Comparison of ENCODE assay signal across 1 cellular context in the genomic region with DNA sequence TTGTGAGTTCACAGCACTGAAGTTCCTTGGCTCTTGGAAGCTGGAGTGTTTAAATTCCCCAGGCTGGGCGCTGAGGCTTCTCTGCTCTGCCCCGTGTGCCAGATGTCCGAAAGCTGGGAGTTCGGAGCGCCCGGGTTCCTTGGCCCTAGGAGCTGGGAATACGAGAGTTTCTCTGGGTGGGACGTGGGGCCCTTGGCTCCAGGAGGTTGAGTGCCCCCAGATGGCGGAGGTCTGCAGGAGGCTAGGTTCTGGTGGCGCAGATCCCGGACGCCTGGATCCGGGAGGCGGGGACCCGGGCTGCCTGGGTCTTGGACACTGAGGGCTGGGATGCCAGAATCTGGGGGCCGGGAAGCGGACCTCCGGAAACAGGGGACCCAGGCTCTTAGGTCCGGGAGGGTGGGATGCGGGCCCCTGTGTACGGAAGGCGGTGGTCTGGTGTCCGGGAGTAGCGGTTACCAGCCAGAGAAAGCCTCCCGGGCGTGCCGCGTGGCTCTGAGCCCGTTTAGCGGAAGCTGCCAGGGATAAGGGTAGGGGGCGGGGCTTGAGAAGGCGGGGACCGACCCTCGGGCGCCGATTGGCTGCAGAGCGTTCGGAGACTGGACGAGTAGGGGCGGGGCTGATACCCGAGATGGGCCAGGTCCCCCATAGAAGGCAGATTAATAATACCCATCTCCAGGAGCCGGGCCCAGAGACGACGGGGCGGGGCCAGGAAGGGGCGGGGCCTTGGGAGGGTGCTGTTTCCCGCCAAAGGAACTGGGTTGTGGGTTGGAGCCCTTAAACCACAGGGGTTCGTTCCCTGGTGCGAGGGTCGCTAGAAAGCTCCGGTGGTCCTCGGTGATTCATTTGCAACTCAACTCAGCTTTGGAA.
TF ChIP-seq lines count a peak whose summit lies in the region.

SLC1A5 (minus strand) TSS at position 494 of the 867 bp plus-strand sequence. CDS start 629 bp downstream, outside the sequence.

TF ChIP-seq in HepG2, 621 proteins besides CTCF, POLR2A, EP300 and RAD21 (continued from another document and continues in another):
- TF ChIP-seq ZNF282 (IDR thresholded peaks at IDR 0.05; ENCODE audit: partially characterized antibody), result no peak
- TF ChIP-seq ZNF616 (CRISPR knock-in tag; IDR thresholded peaks at IDR 0.05; ENCODE audit: low read depth), result 0 out of 2 replicates have a peak, but pooled peaks have one; percentile 60
- TF ChIP-seq ZNF460 (CRISPR knock-in tag; IDR thresholded peaks at IDR 0.05; ENCODE audit: borderline replicate concordance), result no peak
- TF ChIP-seq NFYC (CRISPR knock-in tag; IDR thresholded peaks at IDR 0.05), result peak; percentile 78
- no peak for TF ChIP-seq TRIM22 (IDR thresholded peaks at IDR 0.05)
- no peak for TF ChIP-seq SUZ12 (IDR thresholded peaks at IDR 0.05; ENCODE audit: low read depth, low read length)
- no peak for TF ChIP-seq JUNB (CRISPR knock-in tag; IDR thresholded peaks at IDR 0.05; ENCODE audit: borderline replicate concordance)
- TF ChIP-seq ZNF274 (CRISPR knock-in tag; IDR thresholded peaks at IDR 0.05), result peak; percentile 66; the same call in 1 of the 2 replicates
- no peak for TF ChIP-seq ARNT (IDR thresholded peaks at IDR 0.05)
- TF ChIP-seq ZNF343 (CRISPR knock-in tag; IDR thresholded peaks at IDR 0.05), result 0 out of 2 replicates have a peak, but pooled peaks have one; percentile 70
- TF ChIP-seq ZNF646 (CRISPR knock-in tag; IDR thresholded peaks at IDR 0.05), result no peak
- 0 out of 2 replicates have a peak, but pooled peaks have one; percentile 83 for TF ChIP-seq RNF219 (CRISPR knock-in tag; IDR thresholded peaks at IDR 0.05)
- TF ChIP-seq, protein P1, sequence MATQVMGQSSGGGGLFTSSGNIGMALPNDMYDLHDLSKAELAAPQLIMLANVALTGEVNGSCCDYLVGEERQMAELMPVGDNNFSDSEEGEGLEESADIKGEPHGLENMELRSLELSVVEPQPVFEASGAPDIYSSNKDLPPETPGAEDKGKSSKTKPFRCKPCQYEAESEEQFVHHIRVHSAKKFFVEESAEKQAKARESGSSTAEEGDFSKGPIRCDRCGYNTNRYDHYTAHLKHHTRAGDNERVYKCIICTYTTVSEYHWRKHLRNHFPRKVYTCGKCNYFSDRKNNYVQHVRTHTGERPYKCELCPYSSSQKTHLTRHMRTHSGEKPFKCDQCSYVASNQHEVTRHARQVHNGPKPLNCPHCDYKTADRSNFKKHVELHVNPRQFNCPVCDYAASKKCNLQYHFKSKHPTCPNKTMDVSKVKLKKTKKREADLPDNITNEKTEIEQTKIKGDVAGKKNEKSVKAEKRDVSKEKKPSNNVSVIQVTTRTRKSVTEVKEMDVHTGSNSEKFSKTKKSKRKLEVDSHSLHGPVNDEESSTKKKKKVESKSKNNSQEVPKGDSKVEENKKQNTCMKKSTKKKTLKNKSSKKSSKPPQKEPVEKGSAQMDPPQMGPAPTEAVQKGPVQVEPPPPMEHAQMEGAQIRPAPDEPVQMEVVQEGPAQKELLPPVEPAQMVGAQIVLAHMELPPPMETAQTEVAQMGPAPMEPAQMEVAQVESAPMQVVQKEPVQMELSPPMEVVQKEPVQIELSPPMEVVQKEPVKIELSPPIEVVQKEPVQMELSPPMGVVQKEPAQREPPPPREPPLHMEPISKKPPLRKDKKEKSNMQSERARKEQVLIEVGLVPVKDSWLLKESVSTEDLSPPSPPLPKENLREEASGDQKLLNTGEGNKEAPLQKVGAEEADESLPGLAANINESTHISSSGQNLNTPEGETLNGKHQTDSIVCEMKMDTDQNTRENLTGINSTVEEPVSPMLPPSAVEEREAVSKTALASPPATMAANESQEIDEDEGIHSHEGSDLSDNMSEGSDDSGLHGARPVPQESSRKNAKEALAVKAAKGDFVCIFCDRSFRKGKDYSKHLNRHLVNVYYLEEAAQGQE (IDR thresholded peaks at IDR 0.05; ENCODE audit: borderline replicate concordance in 1 of 2, low read depth in 1 of 2, low read length in 2 of 2), result peak in 1 of 2 experiments; percentile 83; a peak in 2 of 4 replicates
- TF ChIP-seq SRF (IDR thresholded peaks at IDR 0.05; ENCODE audit: low read depth, low read length), result 0 out of 2 replicates have a peak, but pooled peaks have one; percentile 47
- peak; percentile 78; the same call in 1 of the 2 replicates for TF ChIP-seq TOE1 (CRISPR knock-in tag; IDR thresholded peaks at IDR 0.05)
- peak; percentile 75; the same call in 1 of the 2 replicates for TF ChIP-seq POLR2AphosphoS2 (IDR thresholded peaks at IDR 0.05; ENCODE audit: low read depth, low read length)
- TF ChIP-seq TBX3 (IDR thresholded peaks at IDR 0.05; ENCODE audit: borderline replicate concordance), result no peak
- peak; percentile 85 for TF ChIP-seq TFDP2 (CRISPR knock-in tag; IDR thresholded peaks at IDR 0.05)
- peak; percentile 81 for TF ChIP-seq ZNF709 (CRISPR knock-in tag; IDR thresholded peaks at IDR 0.05)
- no peak for TF ChIP-seq TCF7L2 (IDR thresholded peaks at IDR 0.05; ENCODE audit: low read depth, low read length)
- 0 out of 2 replicates have a peak, but pooled peaks have one; percentile 58 for TF ChIP-seq ZNF678 (CRISPR knock-in tag; IDR thresholded peaks at IDR 0.05)
- TF ChIP-seq THYN1 (CRISPR knock-in tag; IDR thresholded peaks at IDR 0.05; ENCODE audit: borderline replicate concordance, low read depth), result no peak
- peak; percentile 78; the same call in 1 of the 2 replicates for TF ChIP-seq RXRB (CRISPR knock-in tag; IDR thresholded peaks at IDR 0.05; ENCODE audit: borderline replicate concordance)
- TF ChIP-seq RXRA (CRISPR knock-in tag; IDR thresholded peaks at IDR 0.05), result 0 out of 2 replicates have a peak, but pooled peaks have one; percentile 18
- TF ChIP-seq ATF7-NPFF (CRISPR knock-in tag; IDR thresholded peaks at IDR 0.05; ENCODE audit: low read depth), result peak; percentile 71
- TF ChIP-seq, protein P2, sequence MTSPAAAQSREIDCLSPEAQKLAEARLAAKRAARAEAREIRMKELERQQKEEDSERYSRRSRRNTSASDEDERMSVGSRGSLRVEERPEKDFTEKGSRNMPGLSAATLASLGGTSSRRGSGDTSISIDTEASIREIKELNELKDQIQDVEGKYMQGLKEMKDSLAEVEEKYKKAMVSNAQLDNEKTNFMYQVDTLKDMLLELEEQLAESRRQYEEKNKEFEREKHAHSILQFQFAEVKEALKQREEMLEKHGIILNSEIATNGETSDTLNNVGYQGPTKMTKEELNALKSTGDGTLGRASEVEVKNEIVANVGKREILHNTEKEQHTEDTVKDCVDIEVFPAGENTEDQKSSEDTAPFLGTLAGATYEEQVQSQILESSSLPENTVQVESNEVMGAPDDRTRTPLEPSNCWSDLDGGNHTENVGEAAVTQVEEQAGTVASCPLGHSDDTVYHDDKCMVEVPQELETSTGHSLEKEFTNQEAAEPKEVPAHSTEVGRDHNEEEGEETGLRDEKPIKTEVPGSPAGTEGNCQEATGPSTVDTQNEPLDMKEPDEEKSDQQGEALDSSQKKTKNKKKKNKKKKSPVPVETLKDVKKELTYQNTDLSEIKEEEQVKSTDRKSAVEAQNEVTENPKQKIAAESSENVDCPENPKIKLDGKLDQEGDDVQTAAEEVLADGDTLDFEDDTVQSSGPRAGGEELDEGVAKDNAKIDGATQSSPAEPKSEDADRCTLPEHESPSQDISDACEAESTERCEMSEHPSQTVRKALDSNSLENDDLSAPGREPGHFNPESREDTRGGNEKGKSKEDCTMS (CRISPR knock-in tag; conservative IDR thresholded peaks at IDR 0.05), result no peak
- peak; percentile 47 for TF ChIP-seq HDAC2 (CRISPR knock-in tag; IDR thresholded peaks at IDR 0.05)
- peak; percentile 72 for TF ChIP-seq PHF8 (CRISPR knock-in tag; IDR thresholded peaks at IDR 0.05)
- TF ChIP-seq SRSF4 (IDR thresholded peaks at IDR 0.05; ENCODE audit: low read depth, low read length, poor library complexity, severe bottlenecking), result no peak
- TF ChIP-seq EZH2 (conservative IDR thresholded peaks at IDR 0.05; ENCODE audit: low read depth, low read length), result no peak
- no peak for TF ChIP-seq ZBTB46 (CRISPR knock-in tag; IDR thresholded peaks at IDR 0.05; ENCODE audit: borderline replicate concordance)
- no peak for TF ChIP-seq ZNF737 (CRISPR knock-in tag; IDR thresholded peaks at IDR 0.05; ENCODE audit: borderline replicate concordance)
